ENCODE assay signal across 14 cellular contexts in genomic region chr9:110977259-110977709, GRCh38.
DNase-seq lines count a peak whose midpoint lies in the region; ATAC-seq, FAIRE-seq and TF ChIP-seq lines count a peak whose summit lies in the region.
"Had no signal": no experiment of that assay in that cellular context is flagged by ENCODE, and none has a peak within 500 bp of the region (broad histone marks: within the 10 kb centered on the region; RNA-seq: fewer than 3 reads in every experiment).

No MANE protein-coding gene starts in this region.

- no peak for FAIRE-seq in GM12878 (lab: Jason Lieb, UNC)

- no peak overlapping the region for H2BK20ac ChIP-seq in H9 (ENCODE audit: low read depth, low read length, poor library complexity, severe bottlenecking)

- TF ChIP-seq EP300 in GM12878 (IDR thresholded peaks at IDR 0.05; ENCODE audit: borderline replicate concordance in 1 of 2, control insufficient read depth in 1 of 2, low read depth in 2 of 2, low read length in 2 of 2), result no peak

- H3K36me3 ChIP-seq in A673 (ENCODE audit: insufficient read depth, low read length, poor library complexity, severe bottlenecking) (no peaks in the 10 kb centered on the region), GM12878 (ENCODE audit: control insufficient read depth in 2 of 2, insufficient read depth in 2 of 2, low read length in 1 of 2) (no peaks in the 10 kb centered on the region)
- H3K36me3 ChIP-seq: cardiac muscle cell had no signal

- TF ChIP-seq CTCF in A673 (conservative IDR thresholded peaks at IDR 0.05; ENCODE audit: low read depth, low read length) (no peak), GM12878 (IDR thresholded peaks at IDR 0.05 in 2 of 3, conservative IDR thresholded peaks at IDR 0.05 in 1 of 3; ENCODE audit: control insufficient read depth in 2 of 3, extremely low read depth in 1 of 3, insufficient read depth in 1 of 3, low read depth in 3 of 3, low read length in 3 of 3) (no peak), H9 (conservative IDR thresholded peaks at IDR 0.05) (no peak)

- intact Hi-C loops in A673 (cut with micrococcal nuclease; ENCODE audit: unreplicated experiment), result loop anchor here (5.0 kb wide), 1 partner anchor 320 kb away; no protein-coding TSS in a partner anchor
- intact Hi-C loops in GM12878 (cut with micrococcal nuclease; ENCODE audit: unreplicated experiment), result no loop called here

- no peak overlapping the region for H3K9ac ChIP-seq in GM12878 (ENCODE audit: control insufficient read depth, insufficient read depth, low read length)
- no peak overlapping the region for H3K9ac ChIP-seq in H9 (ENCODE audit: extremely low read depth, insufficient read length, low read length)
- H3K9ac ChIP-seq: KMS-11 had no signal

- H3K4me3 ChIP-seq in A673 (ENCODE audit: low read depth, low read length, poor library complexity, severe bottlenecking), result no peak overlapping the region
- H3K4me3 ChIP-seq in GM12878, result no peak overlapping the region
- H3K4me3 ChIP-seq: cardiac muscle cell had no signal

- no peaks in the 10 kb centered on the region for H3K27me3 Mint-ChIP-seq in H9 (ENCODE audit: low read depth)
- H3K27me3 Mint-ChIP-seq: B cell; stimulated activated naive CD8-positive, alpha-beta T cell treated with anti-CD3 and anti-CD28 coated beads, Interleukin-15, Interleukin-2, amounts not matched to agents 100 ng/mL and 50 ng/mL, for 24 hours had no signal

- H4K20me1 ChIP-seq in GM12878 (ENCODE audit: control insufficient read depth, insufficient read depth), result no peaks in the 10 kb centered on the region
- H4K20me1 ChIP-seq in H9 (ENCODE audit: control insufficient read depth, insufficient read depth, insufficient read length), result no peaks in the 10 kb centered on the region

- H3T11ph ChIP-seq in H9 (ENCODE audit: low read length), result no peak overlapping the region

- RAD21 ChIA-PET in GM12878 (lab: Charles Lee; ENCODE audit: unreplicated experiment), result interaction anchor here (0.8 to 2.7 kb wide), 7 partner anchors 10 to 53 kb away, joined by 3 to 15 read pairs (median 5); no protein-coding TSS in a partner anchor

- H3K4me2 ChIP-seq in GM12878 (ENCODE audit: control insufficient read depth, insufficient read depth) (no peak overlapping the region), H9 (ENCODE audit: insufficient read depth, insufficient read length, low read length) (no peak overlapping the region)
- H3K4me2 ChIP-seq: KMS-11 had no signal

- no peak overlapping the region for H4K8ac ChIP-seq in H9 (replicated peaks; ENCODE audit: insufficient read length, low read depth, low read length)

- no peaks in the 10 kb centered on the region for H3K23me2 ChIP-seq in H9 (ENCODE audit: insufficient read length, low read depth, low read length, poor library complexity, severe bottlenecking)

- H3K36me3 Mint-ChIP-seq in H9 (ENCODE audit: insufficient read depth in 1 of 3, low read depth in 3 of 3), result no peaks in the 10 kb centered on the region
- H3K36me3 Mint-ChIP-seq: naive thymus-derived CD4-positive, alpha-beta T cell had no signal

- no peak for TF ChIP-seq RAD21 in GM12878 (IDR thresholded peaks at IDR 0.05; ENCODE audit: insufficient read depth, low read depth, low read length)

- H3K4me3 Mint-ChIP-seq in H9, result no peak overlapping the region
- H3K4me3 Mint-ChIP-seq: B cell; naive thymus-derived CD4-positive, alpha-beta T cell; stimulated activated naive CD8-positive, alpha-beta T cell treated with anti-CD3 and anti-CD28 coated beads, Interleukin-15, Interleukin-2, amounts not matched to agents 100 ng/mL and 50 ng/mL, for 24 hours had no signal

- CTCF ChIA-PET in A673 (lab: Charles Lee), result interaction anchor here (1.3 kb wide), 1 partner anchor 59 kb away, joined by 4 read pairs; no protein-coding TSS in a partner anchor
- CTCF ChIA-PET in GM12878 (lab: Yijun Ruan, JAX), result interaction anchor here (0.6 to 1.6 kb wide), 7 partner anchors 8 to 59 kb away, joined by 3 to 6 read pairs (median 5); no protein-coding TSS in a partner anchor

- H2AFZ ChIP-seq in GM12878 (ENCODE audit: control insufficient read depth, low read depth, low read length) (no peak overlapping the region), H9 (ENCODE audit: low read length) (no peak overlapping the region)

- peak; percentile 29 for ATAC-seq in GM12878
- no peak for ATAC-seq in GM21619 (IDR thresholded peaks at IDR 0.05; ENCODE audit: unreplicated experiment)
- ATAC-seq in HG02610 (IDR thresholded peaks at IDR 0.05; ENCODE audit: unreplicated experiment), result no peak
- no peak for ATAC-seq in HG03175 (IDR thresholded peaks at IDR 0.05; ENCODE audit: unreplicated experiment)
- ATAC-seq: naive thymus-derived CD4-positive, alpha-beta T cell had no signal

- DNase-seq in A673 (ENCODE audit: low spot score), result peak; percentile 75
- DNase-seq in LoVo (ENCODE audit: low spot score), result peak; percentile 58
- no peak for DNase-seq in GM12878 (ENCODE audit: low read depth, low spot score)
- peak; percentile 42 for DNase-seq in glomerular visceral epithelial cell (ENCODE audit: extremely low spot score)
- no peak for DNase-seq in H9
- DNase-seq: naive thymus-derived CD4-positive, alpha-beta T cell; T-helper 2 cell had no signal

- no peak overlapping the region for H4K5ac ChIP-seq in H9 (ENCODE audit: insufficient read length, low read depth, low read length)

- no peak overlapping the region for H2BK5ac ChIP-seq in H9 (ENCODE audit: insufficient read length, low read length)

- SMC1A ChIA-PET in GM12878 (lab: Charles Lee; ENCODE audit: uncharacterized antibody, unreplicated experiment), result interaction anchor here (1.0 to 9.3 kb wide), 11 partner anchors 8 to 174 kb away, joined by 3 to 97 read pairs (median 5); no protein-coding TSS in a partner anchor

- WGBS in GM12878 (ENCODE audit: insufficient coverage, insufficient replicate concordance, low lambda C conversion rate, missing lambda C conversion rate), result 95% methylated on average over 3 of the region's 3 CpGs
- WGBS in H9 (ENCODE audit: extremely low coverage, insufficient read length, low lambda C conversion rate), result no CpG with 5 or more reads among the region's 3 CpGs

- no peaks in the 10 kb centered on the region for H3K79me1 ChIP-seq in H9 (ENCODE audit: insufficient read depth, low read depth, low read length, poor library complexity, severe bottlenecking)

- no peaks in the 10 kb centered on the region for H3K9me3 ChIP-seq in A673 (ENCODE audit: low read depth, low read length, poor library complexity, severe bottlenecking)
- H3K9me3 ChIP-seq in GM12878 (replicated peaks; ENCODE audit: control insufficient read depth, insufficient read depth, low read length), result no peaks in the 10 kb centered on the region
- no peaks in the 10 kb centered on the region for H3K9me3 ChIP-seq in H9 (ENCODE audit: control insufficient read depth, low read depth, low read length)

- H2AK5ac ChIP-seq in H9 (ENCODE audit: insufficient read length, low read length), result no peak overlapping the region

- peak overlapping the region; percentile 90 for H3K27ac ChIP-seq in A673 (ENCODE audit: low read depth, low read length, poor library complexity, severe bottlenecking)
- no peak overlapping the region for H3K27ac ChIP-seq in GM12878 (ENCODE audit: control insufficient read depth, insufficient read depth)
- no peak overlapping the region for H3K27ac ChIP-seq in H9 (ENCODE audit: insufficient read length, low read depth, low read length)
- H3K27ac ChIP-seq: cardiac muscle cell, KMS-11 had no signal

- no peak overlapping the region for H4K91ac ChIP-seq in H9 (ENCODE audit: insufficient read length, low read depth, low read length)

- no peaks in the 10 kb centered on the region for H3K27me3 ChIP-seq in A673 (replicated peaks; ENCODE audit: insufficient read depth, low read depth, low read length, poor library complexity)
- H3K27me3 ChIP-seq in GM12878 (replicated peaks in 1 of 2; ENCODE audit: control insufficient read depth in 2 of 2, insufficient read depth in 2 of 2, low read length in 1 of 2), result no peaks in the 10 kb centered on the region
- H3K27me3 ChIP-seq in H9 (ENCODE audit: insufficient read depth, low read length), result no peaks in the 10 kb centered on the region
- H3K27me3 ChIP-seq: cardiac muscle cell had no signal

- POLR2A ChIA-PET in A673 (lab: Charles Lee; ENCODE audit: low non-redundant PET), result no interaction called here
- POLR2A ChIA-PET in GM12878 (lab: Charles Lee), result interaction anchor here (0.9 to 1.4 kb wide), 4 partner anchors 10 to 44 kb away, joined by 3 to 7 read pairs (median 4); no protein-coding TSS in a partner anchor

- H3K56ac ChIP-seq in H9 (ENCODE audit: insufficient read length, low read depth, low read length), result no peak overlapping the region

- TF ChIP-seq POLR2A in GM12878 (IDR thresholded peaks at IDR 0.05; ENCODE audit: low read depth, low read length), result no peak

- BruUV-seq in A673 (replicated peaks; lab: Mats Ljungman, UMichigan) (no TSS peak), GM12878 (replicated peaks; lab: Mats Ljungman, UMichigan) (no TSS peak)

- no peak overlapping the region for H3K18ac ChIP-seq in H9 (ENCODE audit: insufficient read length, low read depth, low read length)

- no peak overlapping the region for H2BK120ac ChIP-seq in H9 (ENCODE audit: low read depth, low read length, poor library complexity, severe bottlenecking)

- H3K4me1 Mint-ChIP-seq in H9, result peaks cover 2% of the 10 kb centered on the region in 2 experiments
- H3K4me1 Mint-ChIP-seq: B cell; naive thymus-derived CD4-positive, alpha-beta T cell had no signal

- no peak overlapping the region for H3K23ac ChIP-seq in H9 (ENCODE audit: insufficient read length, low read depth, low read length)

- H2BK15ac ChIP-seq in H9 (ENCODE audit: low read depth, low read length), result no peak overlapping the region

- in situ Hi-C loops in GM12878 (cut with MboI), result no loop called here

- H3K9me3 Mint-ChIP-seq in H9, result no peaks in the 10 kb centered on the region; a peak in 1 of 5 replicates
- H3K9me3 Mint-ChIP-seq: stimulated activated naive CD8-positive, alpha-beta T cell treated with anti-CD3 and anti-CD28 coated beads, Interleukin-15, Interleukin-2, amounts not matched to agents 100 ng/mL and 50 ng/mL, for 24 hours had no signal

- H3K4me1 ChIP-seq in A673 (ENCODE audit: insufficient read depth, low read length, poor library complexity, severe bottlenecking), result peaks cover 71% of the 10 kb centered on the region
- H3K4me1 ChIP-seq in GM12878 (ENCODE audit: control insufficient read depth, insufficient read depth, low read length), result no peaks in the 10 kb centered on the region
- H3K4me1 ChIP-seq in H9 (ENCODE audit: insufficient read depth, low read length), result no peaks in the 10 kb centered on the region

- H3K4ac ChIP-seq in H9 (ENCODE audit: low read depth, low read length), result no peak overlapping the region

- H2BK12ac ChIP-seq in H9 (ENCODE audit: insufficient read length, low read depth, low read length), result no peak overlapping the region

- H3K79me2 ChIP-seq in GM12878 (ENCODE audit: control insufficient read depth, insufficient read depth, low read length) (no peaks in the 10 kb centered on the region), H9 (ENCODE audit: insufficient read depth, low read length) (no peaks in the 10 kb centered on the region)

- H3K14ac ChIP-seq in H9 (ENCODE audit: insufficient read depth, low read length), result no peak overlapping the region

- no peak overlapping the region for H3K27ac Mint-ChIP-seq in H9
- H3K27ac Mint-ChIP-seq: B cell; naive thymus-derived CD4-positive, alpha-beta T cell; stimulated activated naive CD8-positive, alpha-beta T cell treated with anti-CD3 and anti-CD28 coated beads, Interleukin-15, Interleukin-2, amounts not matched to agents 100 ng/mL and 50 ng/mL, for 24 hours had no signal

TF ChIP-seq in GM12878, 131 proteins besides CTCF, POLR2A, EP300 and RAD21 (continues in another document):
- peak; percentile 30; the same call in 1 of the 2 replicates for TF ChIP-seq JUNB (IDR thresholded peaks at IDR 0.05)

Comparison
In these comparisons a context has a peak if more than half of its experiments do, and no peak if none do; other contexts are left out.
1. DNase-seq: peak in A673 (single experiment), LoVo (single experiment) and glomerular visceral epithelial cell (single experiment); none in GM12878 (single experiment) and H9 (single experiment).